7 cellular contexts compared by ENCODE assay signal in genomic region chr19:49514151-49514550, GRCh38. TPM values are rescaled to one million over a fixed set of nuclear protein-coding genes. Genes with fewer than 3 reads are reported as not detected.
DNase-seq lines count a peak whose midpoint lies in the region; ATAC-seq and TF ChIP-seq lines count a peak whose summit lies in the region.
"Had no signal": no experiment of that assay in that cellular context is flagged by ENCODE, and none has a peak within 500 bp of the region (broad histone marks: within the 10 kb centered on the region; RNA-seq: fewer than 3 reads in every experiment).

No MANE protein-coding gene starts in this region.

- no peak for ATAC-seq in activated CD4-positive, alpha-beta T cell treated with anti-CD3 and anti-CD28 coated beads for 36 hours
- ATAC-seq in stimulated activated memory B cell treated with anti-CD40 and anti-IgM and Interleukin-4, amounts not matched to agents 10 μg/mL and 1 μg/mL and 100 μg/mL, for 72 hours = no peak

- peaks cover 2% of the 10 kb centered on the region for H3K36me3 Mint-ChIP-seq in activated CD4-positive, alpha-beta T cell treated with anti-CD3 and anti-CD28 coated beads for 36 hours (ENCODE audit: low read depth)
- peaks cover 23% of the 10 kb centered on the region for H3K36me3 Mint-ChIP-seq in endodermal cell (ENCODE audit: low read depth)
- no peaks in the 10 kb centered on the region for H3K36me3 Mint-ChIP-seq in stimulated activated memory B cell treated with anti-CD40 and anti-IgM and Interleukin-4, amounts not matched to agents 10 μg/mL and 1 μg/mL and 100 μg/mL, for 72 hours

- H3K27ac Mint-ChIP-seq in activated CD4-positive, alpha-beta T cell treated with anti-CD3 and anti-CD28 coated beads for 36 hours = no peak overlapping the region
- no peak overlapping the region for H3K27ac Mint-ChIP-seq in endodermal cell
- H3K27ac Mint-ChIP-seq in stimulated activated memory B cell treated with anti-CD40 and anti-IgM and Interleukin-4, amounts not matched to agents 10 μg/mL and 1 μg/mL and 100 μg/mL, for 72 hours = peak overlapping the region; percentile 96

- no peak for DNase-seq in activated CD4-positive, alpha-beta T cell treated with anti-CD3 and anti-CD28 coated beads for 36 hours
- DNase-seq in activated CD4-positive, alpha-beta T cell treated with anti-CD3 and anti-CD28 coated beads for 4 hours = no peak
- DNase-seq in endodermal cell (peak; percentile 65), erythroblast (lab: John Stamatoyannopoulos, UW) (no peak), SW 1271 (lab: John Stamatoyannopoulos, UW) (no peak)
- DNase-seq: T-helper 1 cell had no signal

- CTCF ChIA-PET in activated CD4-positive, alpha-beta T cell treated with anti-CD3 and anti-CD28 coated beads for 36 hours (lab: Charles Lee) = interaction anchor here (0.7 to 5.4 kb wide), 3 partner anchors 12 to 33 kb away, joined by 3 to 23 read pairs (median 3); partner anchors contain the start of gene RCN3

- no peak for TF ChIP-seq POLR2A in erythroblast (IDR thresholded peaks at IDR 0.05; ENCODE audit: low read length)

- WGBS in endodermal cell (ENCODE audit: insufficient coverage in 1 of 2, insufficient read length in 1 of 2), 2 experiments = 91 to 94% methylated on average over 6 to 21 of the region's 21 CpGs

- POLR2A ChIA-PET in activated CD4-positive, alpha-beta T cell treated with anti-CD3 and anti-CD28 coated beads for 36 hours (lab: Charles Lee) = no interaction called here

- H3K9me3 Mint-ChIP-seq in activated CD4-positive, alpha-beta T cell treated with anti-CD3 and anti-CD28 coated beads for 36 hours (ENCODE audit: low read depth) = no peaks in the 10 kb centered on the region
- no peaks in the 10 kb centered on the region for H3K9me3 Mint-ChIP-seq in endodermal cell
- no peaks in the 10 kb centered on the region for H3K9me3 Mint-ChIP-seq in stimulated activated memory B cell treated with anti-CD40 and anti-IgM and Interleukin-4, amounts not matched to agents 10 μg/mL and 1 μg/mL and 100 μg/mL, for 72 hours

- H3K4me1 ChIP-seq in endodermal cell (ENCODE audit: control insufficient read depth, insufficient read depth, low read length) = peaks cover 3% of the 10 kb centered on the region

- H3K4me3 ChIP-seq in endodermal cell (ENCODE audit: low read length) = peak overlapping the region; percentile 79

- intact Hi-C loops in activated CD4-positive, alpha-beta T cell treated with anti-CD3 and anti-CD28 coated beads for 36 hours (cut with DNase I, micrococcal nuclease) = no loop called here

- H3K36me3 ChIP-seq in endodermal cell (ENCODE audit: control insufficient read depth, insufficient read depth, low read length) = no peaks in the 10 kb centered on the region

- H3K27ac ChIP-seq in endodermal cell (ENCODE audit: low read depth, low read length) = no peak overlapping the region

- H3K27me3 Mint-ChIP-seq in activated CD4-positive, alpha-beta T cell treated with anti-CD3 and anti-CD28 coated beads for 36 hours = no peaks in the 10 kb centered on the region
- no peaks in the 10 kb centered on the region for H3K27me3 Mint-ChIP-seq in endodermal cell (ENCODE audit: insufficient read depth)
- no peaks in the 10 kb centered on the region for H3K27me3 Mint-ChIP-seq in stimulated activated memory B cell treated with anti-CD40 and anti-IgM and Interleukin-4, amounts not matched to agents 10 μg/mL and 1 μg/mL and 100 μg/mL, for 72 hours

- no peaks in the 10 kb centered on the region for H3K9me3 ChIP-seq in endodermal cell (ENCODE audit: control insufficient read depth, low read length)

- peak overlapping the region; percentile 47 for H3K9ac ChIP-seq in endodermal cell (ENCODE audit: extremely low read depth, low read length, poor library complexity, severe bottlenecking)

- peaks cover 38% of the 10 kb centered on the region for H3K4me1 Mint-ChIP-seq in activated CD4-positive, alpha-beta T cell treated with anti-CD3 and anti-CD28 coated beads for 36 hours
- H3K4me1 Mint-ChIP-seq in endodermal cell = peaks cover 5% of the 10 kb centered on the region
- peaks cover 53% of the 10 kb centered on the region for H3K4me1 Mint-ChIP-seq in stimulated activated memory B cell treated with anti-CD40 and anti-IgM and Interleukin-4, amounts not matched to agents 10 μg/mL and 1 μg/mL and 100 μg/mL, for 72 hours

- H3K27me3 ChIP-seq in endodermal cell (ENCODE audit: control insufficient read depth, insufficient read depth, low read length, poor library complexity, severe bottlenecking) = no peaks in the 10 kb centered on the region

- H3K4me3 Mint-ChIP-seq in activated CD4-positive, alpha-beta T cell treated with anti-CD3 and anti-CD28 coated beads for 36 hours = peak overlapping the region; percentile 76
- peak overlapping the region; percentile 65 for H3K4me3 Mint-ChIP-seq in endodermal cell
- peak overlapping the region; percentile 95 for H3K4me3 Mint-ChIP-seq in stimulated activated memory B cell treated with anti-CD40 and anti-IgM and Interleukin-4, amounts not matched to agents 10 μg/mL and 1 μg/mL and 100 μg/mL, for 72 hours

- TF ChIP-seq CTCF in endodermal cell (conservative IDR thresholded peaks at IDR 0.05) = no peak

RNA-seq across cellular contexts. Expression of gene FCGRT, which starts 1.7 kb away (rescaled TPM):
- total RNA-seq in activated CD4-positive, alpha-beta T cell treated with anti-CD3 and anti-CD28 coated beads for 36 hours = 10 to 100 TPM; 16.3 to 18.1 TPM
- 10 to 100 TPM; 47.6 to 56.9 TPM for total RNA-seq in endodermal cell
- polyA plus RNA-seq in endodermal cell (2013, experiment 1 of 2) = 28.7 TPM
- 27.4 TPM for polyA plus RNA-seq in endodermal cell (2013, experiment 2 of 2)

RNA-seq across cellular contexts. Expression of gene RCN3, which starts 13.7 kb away (rescaled TPM):
- total RNA-seq in activated CD4-positive, alpha-beta T cell treated with anti-CD3 and anti-CD28 coated beads for 36 hours = 10 to 100 TPM; 10.9 to 13.5 TPM
- total RNA-seq in endodermal cell = 1 to 10 TPM; 4.9 to 9.0 TPM
- 7.5 TPM for polyA plus RNA-seq in endodermal cell (2013, experiment 1 of 2)
- 6.7 TPM for polyA plus RNA-seq in endodermal cell (2013, experiment 2 of 2)

RNA-seq across cellular contexts. Expression of gene RPS11, which starts 17.9 kb away (rescaled TPM):
- 1,000 to 10,000 TPM; 2,778 to 3,370 TPM for total RNA-seq in activated CD4-positive, alpha-beta T cell treated with anti-CD3 and anti-CD28 coated beads for 36 hours
- 1,000 to 10,000 TPM; 1,814 to 2,035 TPM for total RNA-seq in endodermal cell
- polyA plus RNA-seq in endodermal cell (2013, experiment 1 of 2) = 2,952 TPM
- 2,847 TPM for polyA plus RNA-seq in endodermal cell (2013, experiment 2 of 2)

RNA-seq across cellular contexts. Expression of gene RPL13A, which starts 26.7 kb away (rescaled TPM):
- total RNA-seq in activated CD4-positive, alpha-beta T cell treated with anti-CD3 and anti-CD28 coated beads for 36 hours = 1,000 to 10,000 TPM; 3,861 to 3,967 TPM
- total RNA-seq in endodermal cell = 1,000 to 10,000 TPM; 2,434 to 3,023 TPM
- 2,455 TPM for polyA plus RNA-seq in endodermal cell (2013, experiment 1 of 2)
- polyA plus RNA-seq in endodermal cell (2013, experiment 2 of 2) = 2,303 TPM

RNA-seq across cellular contexts. Expression of gene FLT3LG, which starts 40.1 kb away (rescaled TPM):
- total RNA-seq in activated CD4-positive, alpha-beta T cell treated with anti-CD3 and anti-CD28 coated beads for 36 hours = 10 to 100 TPM; 38.6 to 43.2 TPM
- total RNA-seq in endodermal cell = 1 to 10 TPM in 1 of 2 donors, under 1 TPM in 1; 0.75 to 2.3 TPM
- polyA plus RNA-seq in endodermal cell (2013, experiment 1 of 2) = 2.0 TPM
- polyA plus RNA-seq in endodermal cell (2013, experiment 2 of 2) = 0.75 TPM
